ENCODE assay signal across 1 cellular context in genomic region chr17:8359769-8360168, GRCh38.
TF ChIP-seq lines count a peak whose summit lies in the region.

No MANE protein-coding gene starts in this region.

TF ChIP-seq in K562, 482 proteins besides CTCF, POLR2A, EP300 and RAD21 (continued from another document and continues in another):
- TF ChIP-seq, protein P1, sequence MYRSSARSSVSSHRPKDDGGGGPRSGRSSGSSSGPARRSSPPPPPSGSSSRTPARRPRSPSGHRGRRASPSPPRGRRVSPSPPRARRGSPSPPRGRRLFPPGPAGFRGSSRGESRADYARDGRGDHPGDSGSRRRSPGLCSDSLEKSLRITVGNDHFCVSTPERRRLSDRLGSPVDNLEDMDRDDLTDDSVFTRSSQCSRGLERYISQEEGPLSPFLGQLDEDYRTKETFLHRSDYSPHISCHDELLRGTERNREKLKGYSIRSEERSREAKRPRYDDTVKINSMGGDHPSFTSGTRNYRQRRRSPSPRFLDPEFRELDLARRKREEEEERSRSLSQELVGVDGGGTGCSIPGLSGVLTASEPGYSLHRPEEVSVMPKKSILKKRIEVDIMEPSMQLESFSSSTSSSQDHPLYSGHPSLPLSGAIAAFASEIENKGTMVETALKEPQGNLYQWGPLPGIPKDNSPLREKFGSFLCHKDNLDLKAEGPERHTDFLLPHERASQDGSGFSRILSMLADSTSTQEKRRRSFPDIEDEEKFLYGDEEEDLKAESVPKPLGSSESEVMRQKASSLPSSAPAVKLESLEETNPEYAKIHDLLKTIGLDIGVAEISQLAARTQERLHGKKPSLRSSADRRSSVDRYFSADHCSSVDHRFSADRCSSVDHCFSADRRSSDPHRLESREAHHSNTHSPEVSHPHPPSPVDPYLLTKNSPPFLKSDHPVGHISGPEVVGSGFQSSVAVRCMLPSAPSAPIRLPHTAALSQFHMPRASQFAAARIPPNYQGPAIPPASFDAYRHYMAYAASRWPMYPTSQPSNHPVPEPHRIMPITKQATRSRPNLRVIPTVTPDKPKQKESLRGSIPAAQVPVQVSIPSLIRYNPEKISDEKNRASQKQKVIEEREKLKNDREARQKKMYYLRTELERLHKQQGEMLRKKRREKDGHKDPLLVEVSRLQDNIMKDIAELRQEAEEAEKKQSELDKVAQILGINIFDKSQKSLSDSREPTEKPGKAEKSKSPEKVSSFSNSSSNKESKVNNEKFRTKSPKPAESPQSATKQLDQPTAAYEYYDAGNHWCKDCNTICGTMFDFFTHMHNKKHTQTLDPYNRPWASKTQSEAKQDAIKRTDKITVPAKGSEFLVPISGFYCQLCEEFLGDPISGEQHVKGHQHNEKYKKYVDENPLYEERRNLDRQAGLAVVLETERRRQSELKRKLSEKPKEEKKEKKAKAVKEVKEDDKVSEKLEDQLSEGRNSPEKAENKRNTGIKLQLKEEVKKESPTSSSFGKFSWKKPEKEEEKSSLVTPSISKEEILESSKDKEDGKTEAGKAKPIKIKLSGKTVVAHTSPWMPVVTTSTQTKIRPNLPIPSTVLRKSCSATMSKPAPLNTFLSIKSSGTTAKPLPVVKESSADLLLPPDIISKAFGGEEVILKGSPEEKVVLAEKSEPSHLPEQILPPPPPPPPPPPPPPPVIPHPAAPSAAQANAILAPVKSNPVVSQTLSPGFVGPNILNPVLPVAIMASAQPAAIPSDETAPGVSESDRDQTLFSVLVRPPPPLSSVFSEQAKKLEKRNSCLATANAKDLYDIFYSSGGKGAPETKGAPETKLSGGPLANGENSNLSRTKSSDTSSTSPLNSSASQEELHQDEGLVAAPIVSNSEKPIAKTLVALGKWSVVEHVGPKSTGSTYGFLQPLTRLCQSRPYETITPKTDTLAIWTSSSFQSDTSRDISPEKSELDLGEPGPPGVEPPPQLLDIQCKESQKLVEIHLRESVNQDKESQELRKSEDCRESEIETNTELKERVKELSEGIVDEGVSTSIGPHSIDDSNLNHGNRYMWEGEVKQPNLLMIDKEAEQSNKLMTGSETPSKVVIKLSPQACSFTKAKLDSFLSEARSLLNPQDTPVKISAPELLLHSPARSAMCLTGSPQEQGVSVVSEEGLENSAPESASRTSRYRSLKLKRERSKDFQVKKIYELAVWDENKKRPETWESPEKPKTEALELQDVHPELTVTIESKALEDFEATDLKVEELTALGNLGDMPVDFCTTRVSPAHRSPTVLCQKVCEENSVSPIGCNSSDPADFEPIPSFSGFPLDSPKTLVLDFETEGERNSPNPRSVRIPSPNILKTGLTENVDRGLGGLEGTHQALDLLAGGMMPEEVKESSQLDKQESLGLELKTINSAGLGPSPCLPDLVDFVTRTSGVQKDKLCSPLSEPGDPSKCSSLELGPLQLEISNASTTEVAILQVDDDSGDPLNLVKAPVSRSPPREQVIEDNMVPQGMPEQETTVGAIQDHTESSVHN (IDR thresholded peaks at IDR 0.05; ENCODE audit: borderline replicate concordance in 1 of 2, low read depth in 1 of 2) = no peak
- TF ChIP-seq SIN3B (IDR thresholded peaks at IDR 0.05; ENCODE audit: low read depth) (no peak), EGR1 (conservative IDR thresholded peaks at IDR 0.05) (0 out of 2 replicates have a peak, but pooled peaks have one; percentile 25), CBX8 (IDR thresholded peaks at IDR 0.05; ENCODE audit: borderline replicate concordance, extremely low read depth, low read depth, low read length, poor library complexity, severe bottlenecking) (no peak), ZNF785 (CRISPR knock-in tag; IDR thresholded peaks at IDR 0.05) (no peak), SMARCA4 (IDR thresholded peaks at IDR 0.05) (no peak), BCL6 (CRISPR knock-in tag; IDR thresholded peaks at IDR 0.05) (no peak), KAT7 (CRISPR knock-in tag; IDR thresholded peaks at IDR 0.05; ENCODE audit: borderline replicate concordance) (no peak), ZNF134 (CRISPR knock-in tag; conservative IDR thresholded peaks at IDR 0.05) (no peak), DPF2 (IDR thresholded peaks at IDR 0.05) (peak; percentile 31; the same call in 1 of the 2 replicates), SREBF1 (IDR thresholded peaks at IDR 0.05; ENCODE audit: borderline replicate concordance, low read depth, low read length) (no peak), RFX7 (CRISPR knock-in tag; IDR thresholded peaks at IDR 0.05) (no peak), LEF1 (IDR thresholded peaks at IDR 0.05) (no peak), KLF1 (tag; IDR thresholded peaks at IDR 0.05) (no peak), HDGF (IDR thresholded peaks at IDR 0.05) (no peak), JUND (IDR thresholded peaks at IDR 0.05; ENCODE audit: borderline replicate concordance, low read depth, low read length) (peak; percentile 84), JUND (tag; IDR thresholded peaks at IDR 0.05; ENCODE audit: borderline replicate concordance, low read depth, low read length) (peak; percentile 81; the same call in 2 of the 3 replicates), THRA (IDR thresholded peaks at IDR 0.05) (no peak), ZNF354B (CRISPR knock-in tag; IDR thresholded peaks at IDR 0.05) (no peak), GABPA (tag; conservative IDR thresholded peaks at IDR 0.05; ENCODE audit: low read depth) (no peak), NFE2L1 (tag; IDR thresholded peaks at IDR 0.05; ENCODE audit: borderline replicate concordance, low read depth) (no peak), ZSCAN29 (IDR thresholded peaks at IDR 0.05) (no peak), CHD7 (IDR thresholded peaks at IDR 0.05; ENCODE audit: low read depth, low read length) (no peak), FOS (IDR thresholded peaks at IDR 0.05; ENCODE audit: extremely low read depth, insufficient read length) (peak; percentile 19), CBX1 (IDR thresholded peaks at IDR 0.05; ENCODE audit: low read depth) (no peak), NCOR1 (IDR thresholded peaks at IDR 0.05) (no peak), ZNF583 (CRISPR knock-in tag; IDR thresholded peaks at IDR 0.05) (no peak), ZFP36 (IDR thresholded peaks at IDR 0.05; ENCODE audit: low read depth, low read length, partially characterized antibody) (no peak), KLF10 (CRISPR knock-in tag; IDR thresholded peaks at IDR 0.05) (no peak), NR4A1 (CRISPR knock-in tag; IDR thresholded peaks at IDR 0.05) (no peak), NR4A1 (tag; IDR thresholded peaks at IDR 0.05) (no peak)
- TF ChIP-seq, protein P2, sequence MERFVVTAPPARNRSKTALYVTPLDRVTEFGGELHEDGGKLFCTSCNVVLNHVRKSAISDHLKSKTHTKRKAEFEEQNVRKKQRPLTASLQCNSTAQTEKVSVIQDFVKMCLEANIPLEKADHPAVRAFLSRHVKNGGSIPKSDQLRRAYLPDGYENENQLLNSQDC (CRISPR knock-in tag; IDR thresholded peaks at IDR 0.05) = no peak
- TF ChIP-seq, protein P3, sequence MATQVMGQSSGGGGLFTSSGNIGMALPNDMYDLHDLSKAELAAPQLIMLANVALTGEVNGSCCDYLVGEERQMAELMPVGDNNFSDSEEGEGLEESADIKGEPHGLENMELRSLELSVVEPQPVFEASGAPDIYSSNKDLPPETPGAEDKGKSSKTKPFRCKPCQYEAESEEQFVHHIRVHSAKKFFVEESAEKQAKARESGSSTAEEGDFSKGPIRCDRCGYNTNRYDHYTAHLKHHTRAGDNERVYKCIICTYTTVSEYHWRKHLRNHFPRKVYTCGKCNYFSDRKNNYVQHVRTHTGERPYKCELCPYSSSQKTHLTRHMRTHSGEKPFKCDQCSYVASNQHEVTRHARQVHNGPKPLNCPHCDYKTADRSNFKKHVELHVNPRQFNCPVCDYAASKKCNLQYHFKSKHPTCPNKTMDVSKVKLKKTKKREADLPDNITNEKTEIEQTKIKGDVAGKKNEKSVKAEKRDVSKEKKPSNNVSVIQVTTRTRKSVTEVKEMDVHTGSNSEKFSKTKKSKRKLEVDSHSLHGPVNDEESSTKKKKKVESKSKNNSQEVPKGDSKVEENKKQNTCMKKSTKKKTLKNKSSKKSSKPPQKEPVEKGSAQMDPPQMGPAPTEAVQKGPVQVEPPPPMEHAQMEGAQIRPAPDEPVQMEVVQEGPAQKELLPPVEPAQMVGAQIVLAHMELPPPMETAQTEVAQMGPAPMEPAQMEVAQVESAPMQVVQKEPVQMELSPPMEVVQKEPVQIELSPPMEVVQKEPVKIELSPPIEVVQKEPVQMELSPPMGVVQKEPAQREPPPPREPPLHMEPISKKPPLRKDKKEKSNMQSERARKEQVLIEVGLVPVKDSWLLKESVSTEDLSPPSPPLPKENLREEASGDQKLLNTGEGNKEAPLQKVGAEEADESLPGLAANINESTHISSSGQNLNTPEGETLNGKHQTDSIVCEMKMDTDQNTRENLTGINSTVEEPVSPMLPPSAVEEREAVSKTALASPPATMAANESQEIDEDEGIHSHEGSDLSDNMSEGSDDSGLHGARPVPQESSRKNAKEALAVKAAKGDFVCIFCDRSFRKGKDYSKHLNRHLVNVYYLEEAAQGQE (CRISPR knock-in tag; IDR thresholded peaks at IDR 0.05; ENCODE audit: low read depth) = no peak
- TF ChIP-seq, protein P4, sequence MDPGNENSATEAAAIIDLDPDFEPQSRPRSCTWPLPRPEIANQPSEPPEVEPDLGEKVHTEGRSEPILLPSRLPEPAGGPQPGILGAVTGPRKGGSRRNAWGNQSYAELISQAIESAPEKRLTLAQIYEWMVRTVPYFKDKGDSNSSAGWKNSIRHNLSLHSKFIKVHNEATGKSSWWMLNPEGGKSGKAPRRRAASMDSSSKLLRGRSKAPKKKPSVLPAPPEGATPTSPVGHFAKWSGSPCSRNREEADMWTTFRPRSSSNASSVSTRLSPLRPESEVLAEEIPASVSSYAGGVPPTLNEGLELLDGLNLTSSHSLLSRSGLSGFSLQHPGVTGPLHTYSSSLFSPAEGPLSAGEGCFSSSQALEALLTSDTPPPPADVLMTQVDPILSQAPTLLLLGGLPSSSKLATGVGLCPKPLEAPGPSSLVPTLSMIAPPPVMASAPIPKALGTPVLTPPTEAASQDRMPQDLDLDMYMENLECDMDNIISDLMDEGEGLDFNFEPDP (CRISPR knock-in tag; IDR thresholded peaks at IDR 0.05) = no peak
